Comparison of ENCODE assay signal across 9 cellular contexts in genomic region chr4:121764702-121765367, GRCh38. TPM values are rescaled to one million over a fixed set of nuclear protein-coding genes. Genes with fewer than 3 reads are reported as not detected.
DNase-seq lines count a peak whose midpoint lies in the region; ATAC-seq, FAIRE-seq and TF ChIP-seq lines count a peak whose summit lies in the region.
"Had no signal": no experiment of that assay in that cellular context is flagged by ENCODE, and none has a peak within 500 bp of the region (broad histone marks: within the 10 kb centered on the region; RNA-seq: fewer than 3 reads in every experiment).

TSS of gene SMIM43 (minus strand) at chr4:121765164. CDS start at chr4:121765105, 59 bp downstream.

- 13% methylated on average over 66 of the region's 75 CpGs; no CpG with 5 or more reads in 1 of the 2 donors for WGBS in transverse colon (ENCODE audit: low coverage in 1 of 2), 2 donors

- peaks cover 71% of the 10 kb centered on the region for H3K27me3 Mint-ChIP-seq in activated naive CD4-positive, alpha-beta T cell treated with anti-CD3 and anti-CD28 coated beads, Interleukin-2, amount 10 ng/mL, durations not matched to agents 7 days and 5 days

- peaks cover 50% of the 10 kb centered on the region for H3K27me3 ChIP-seq in transverse colon

- H3K27ac ChIP-seq in kidney (ENCODE audit: low read depth in 2 of 2, low read length in 2 of 2) (no peak within 1 kb of the TSS), transverse colon (no peak within 1 kb of the TSS)
- H3K27ac ChIP-seq: VCaP had no signal

- H3K27ac Mint-ChIP-seq in activated naive CD4-positive, alpha-beta T cell treated with anti-CD3 and anti-CD28 coated beads, Interleukin-2, amount 10 ng/mL, durations not matched to agents 7 days and 5 days = no peak within 1 kb of the TSS

- H3K36me3 ChIP-seq in kidney (ENCODE audit: control insufficient read depth in 1 of 2, insufficient read depth in 2 of 2, low read length in 2 of 2) (no peaks in the 10 kb centered on the region), transverse colon (no peaks in the 10 kb centered on the region)

- TF ChIP-seq CTCF in kidney (IDR thresholded peaks at IDR 0.05; ENCODE audit: borderline replicate concordance, extremely low read depth, insufficient read depth) (no peak), transverse colon (IDR thresholded peaks at IDR 0.05) (no peak)

- no peak for FAIRE-seq in kidney (lab: Jason Lieb, UNC)

- no peak for ATAC-seq in HG03439 (IDR thresholded peaks at IDR 0.05; ENCODE audit: unreplicated experiment)

- H3K9me3 Mint-ChIP-seq in activated naive CD4-positive, alpha-beta T cell treated with anti-CD3 and anti-CD28 coated beads, Interleukin-2, amount 10 ng/mL, durations not matched to agents 7 days and 5 days = no peaks in the 10 kb centered on the region

- DNase-seq in activated naive CD4-positive, alpha-beta T cell treated with anti-CD3 and anti-CD28 coated beads, Interleukin-2, amount 10 ng/mL, durations not matched to agents 7 days and 5 days = no peak
- DNase-seq in activated naive CD4-positive, alpha-beta T cell treated with Interleukin-2 at 50 U/mL for 16 hours = no peak
- DNase-seq in astrocyte of the hippocampus (ENCODE audit: low read depth, low spot score) = peak; percentile 61
- peak; percentile 69 for DNase-seq in kidney
- no peak for DNase-seq in transverse colon
- no peak for DNase-seq in OCI-M1 (lab: John Stamatoyannopoulos, UW)
- no peak for DNase-seq in effector CD8-positive, alpha-beta T cell (lab: John Stamatoyannopoulos, UW)

- peak within 1 kb of the TSS; percentile 60 for H3K4me3 Mint-ChIP-seq in activated naive CD4-positive, alpha-beta T cell treated with anti-CD3 and anti-CD28 coated beads, Interleukin-2, amount 10 ng/mL, durations not matched to agents 7 days and 5 days

- intact Hi-C loops in kidney (cut with DNase I) (no loop called here), transverse colon (cut with DNase I; ENCODE audit: low total_unique reads) (no loop called here)

- TF ChIP-seq POLR2A in transverse colon (IDR thresholded peaks at IDR 0.05) = no peak

- no peak within 1 kb of the TSS for H3K9ac ChIP-seq in kidney (ENCODE audit: low read length in 2 of 2)

- no peaks in the 10 kb centered on the region for H3K36me3 Mint-ChIP-seq in activated naive CD4-positive, alpha-beta T cell treated with anti-CD3 and anti-CD28 coated beads, Interleukin-2, amount 10 ng/mL, durations not matched to agents 7 days and 5 days

- H3K4me1 ChIP-seq in kidney (ENCODE audit: control insufficient read depth in 1 of 2, insufficient read depth in 1 of 2, low read depth in 1 of 2, low read length in 2 of 2) (no peaks in the 10 kb centered on the region), transverse colon (peaks cover 0 to 7% (median 1%) of the 10 kb centered on the region in 4 donors)

- in situ Hi-C loops in transverse colon (cut with MboI; ENCODE audit: low pct_ligation_motif_present in 1 of 4, low pct_unique_long_range_greater_than_20kb in 1 of 4, low sequenced_read_pairs in 3 of 4) = no loop called here

- H3K4me3 ChIP-seq in kidney (ENCODE audit: low read length in 2 of 2) = no peak within 1 kb of the TSS
- H3K4me3 ChIP-seq in transverse colon = peak within 1 kb of the TSS in 3 of 4 donors; percentile 15 to 43 (median 16)

- CTCF ChIA-PET in activated naive CD4-positive, alpha-beta T cell treated with anti-CD3 and anti-CD28 coated beads, Interleukin-2, amount 10 ng/mL, durations not matched to agents 7 days and 5 days (lab: Charles Lee) = no interaction called here

- peaks cover 12% of the 10 kb centered on the region for H3K4me1 Mint-ChIP-seq in activated naive CD4-positive, alpha-beta T cell treated with anti-CD3 and anti-CD28 coated beads, Interleukin-2, amount 10 ng/mL, durations not matched to agents 7 days and 5 days

- TF ChIP-seq EP300 in transverse colon (IDR thresholded peaks at IDR 0.05; ENCODE audit: low read depth) = no peak

- H3K9me3 ChIP-seq in kidney (ENCODE audit: control insufficient read depth in 1 of 2, low read length in 2 of 2) (no peaks in the 10 kb centered on the region), transverse colon (no peaks in the 10 kb centered on the region)

RNA-seq across cellular contexts. Expression of gene SMIM43, which starts in this region (rescaled TPM):
- total RNA-seq in kidney = not detected
- not detected for polyA plus RNA-seq in kidney (ENCODE audit: insufficient read depth, low read depth, low replicate concordance)
- under 1 TPM in 1 of 4 donors, not detected in 3; 0.27 TPM for total RNA-seq in transverse colon

Comparison
In these comparisons a context has a peak if more than half of its experiments do, and no peak if none do; other contexts are left out.
1. Peak in DNase-seq in kidney; RNA of the gene not detected or under 1 TPM.
2. H3K4me3 ChIP-seq: peak in transverse colon (3 of 4); none in kidney (0 of 2).